17 cellular contexts compared by ENCODE assay signal in the genomic region with DNA sequence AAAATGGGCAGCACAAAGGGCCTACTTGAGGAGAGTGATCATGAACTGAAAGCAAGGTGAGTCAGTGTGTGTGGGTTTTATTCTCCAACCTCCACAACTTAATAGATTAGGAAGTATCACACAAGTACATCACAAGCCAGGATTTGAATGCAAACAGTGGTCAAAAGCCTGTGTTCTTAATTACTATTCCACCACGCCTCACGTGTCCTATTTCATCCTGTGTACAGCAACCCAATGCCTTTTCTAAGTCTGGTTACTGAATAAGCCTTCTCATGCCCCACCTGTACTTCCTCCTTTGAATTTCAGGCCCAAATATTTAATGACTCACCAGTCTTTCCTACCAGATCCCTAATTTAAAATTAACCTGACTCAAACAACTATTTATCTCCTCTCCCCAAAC.
DNase-seq lines count a peak whose midpoint lies in the region; ATAC-seq and TF ChIP-seq lines count a peak whose summit lies in the region.
"Had no signal": no experiment of that assay in that cellular context is flagged by ENCODE, and none has a peak within 500 bp of the region (broad histone marks: within the 10 kb centered on the region; RNA-seq: fewer than 3 reads in every experiment).

No MANE protein-coding gene starts in this region.

- no peak overlapping the region for H3K4ac ChIP-seq in trophoblast cell (ENCODE audit: low read depth, low read length)

- WGBS in trophoblast cell (ENCODE audit: extremely low coverage, insufficient coverage, insufficient read length), result no CpG with 5 or more reads among the region's 2 CpGs

- ATAC-seq in omental fat pad (ENCODE audit: low FRiP score), result no peak

- H3K79me1 ChIP-seq in trophoblast cell (ENCODE audit: low read length), result peaks cover 10% of the 10 kb centered on the region

- no peak overlapping the region for H3K4me2 ChIP-seq in trophoblast cell (ENCODE audit: low read length)

- no peaks in the 10 kb centered on the region for H3K4me1 ChIP-seq in trophoblast cell (ENCODE audit: control insufficient read depth in 1 of 2, insufficient read depth in 2 of 2, low read length in 2 of 2)

- peak overlapping the region; percentile 12 for H2BK12ac ChIP-seq in trophoblast cell (ENCODE audit: low read length)

- no peak overlapping the region for H2AFZ ChIP-seq in trophoblast cell (ENCODE audit: insufficient read depth, low read length, poor library complexity)

- H2AK5ac ChIP-seq in trophoblast cell (ENCODE audit: low read length), result no peak overlapping the region

- no peak overlapping the region for H3K27ac ChIP-seq in trophoblast cell (ENCODE audit: low read depth, low read length)
- H3K27ac ChIP-seq: C4-2B had no signal

- no peak overlapping the region for H4K91ac ChIP-seq in trophoblast cell (ENCODE audit: low read depth, low read length)

- H3K23ac ChIP-seq in trophoblast cell (ENCODE audit: low read length), result no peak overlapping the region

- no peaks in the 10 kb centered on the region for H3K27me3 ChIP-seq in trophoblast cell (ENCODE audit: insufficient read depth, low read length)

- DNase-seq in NOMO-1 treated with DMSO at 0.1 percent for 48 hours (lab: John Stamatoyannopoulos, UW; ENCODE audit: unreplicated experiment) (peak; percentile 0), NOMO-1 treated with dmso at 0.1 percent for 144 hours (lab: John Stamatoyannopoulos, UW; ENCODE audit: unreplicated experiment) (no peak), NCI-H69 (lab: John Stamatoyannopoulos, UW) (peak; percentile 57), epithelial cell of proximal tubule (ENCODE audit: low read depth) (peak; percentile 40), trophoblast cell (no peak), NCI-H2029 treated with DMSO at 0.1 percent for 48 hours (lab: John Stamatoyannopoulos, UW) (no peak), NCI-H1694 treated with DMSO at 0.1 percent for 48 hours (lab: John Stamatoyannopoulos, UW) (no peak), omental fat pad (ENCODE audit: low spot score) (no peak)
- DNase-seq: EL, GF-D8, MV-4-11, NCI-H1105 treated with DMSO at 0.1 percent for 48 hours, NCI-H2081 treated with DMSO at 0.1 percent for 48 hours, NCI-H774, OCI-M1, Right ventricle myocardium superior had no signal

- no peaks in the 10 kb centered on the region for H3K9me3 ChIP-seq in trophoblast cell (ENCODE audit: insufficient read depth, low read depth, low read length)

- H4K8ac ChIP-seq in trophoblast cell (ENCODE audit: low read depth, low read length), result no peak overlapping the region

- peak overlapping the region; percentile 0 for H2BK120ac ChIP-seq in trophoblast cell (ENCODE audit: insufficient read depth, low read length, poor library complexity)

- no peak overlapping the region for H3K9ac ChIP-seq in trophoblast cell (ENCODE audit: low read length)

- no peaks in the 10 kb centered on the region for H3K79me2 ChIP-seq in trophoblast cell (ENCODE audit: control insufficient read depth, insufficient read depth, low read length, poor library complexity)

- no peak overlapping the region for H4K12ac ChIP-seq in trophoblast cell (ENCODE audit: low read depth, low read length)

- no peak overlapping the region for H3K14ac ChIP-seq in trophoblast cell (ENCODE audit: low read length)

- H3K36me3 ChIP-seq in trophoblast cell (ENCODE audit: control insufficient read depth in 1 of 2, insufficient read depth in 2 of 2, low read length in 2 of 2), result no peaks in the 10 kb centered on the region

- no peak for TF ChIP-seq CTCF in epithelial cell of proximal tubule (conservative IDR thresholded peaks at IDR 0.05; ENCODE audit: low read depth, low read length)
- no peak for TF ChIP-seq CTCF in omental fat pad (IDR thresholded peaks at IDR 0.05)

- H3K4me3 ChIP-seq in epithelial cell of proximal tubule (ENCODE audit: low read depth, low read length), result no peak overlapping the region
- H3K4me3 ChIP-seq in trophoblast cell (ENCODE audit: low read depth, low read length), result no peak overlapping the region

- no peak overlapping the region for H3K18ac ChIP-seq in trophoblast cell (ENCODE audit: low read length)

- H2BK5ac ChIP-seq in trophoblast cell (ENCODE audit: low read depth, low read length, poor library complexity), result no peak overlapping the region

Comparison
In these comparisons a context has a peak if more than half of its experiments do, and no peak if none do; other contexts are left out.
1. DNase-seq: peak in NOMO-1 treated with DMSO at 0.1 percent for 48 hours (single experiment), NCI-H69 (single experiment) and epithelial cell of proximal tubule (single experiment); none in NOMO-1 treated with dmso at 0.1 percent for 144 hours (single experiment), trophoblast cell (0 of 2), NCI-H2029 treated with DMSO at 0.1 percent for 48 hours (single experiment), NCI-H1694 treated with DMSO at 0.1 percent for 48 hours (single experiment) and omental fat pad (single experiment).